In genomic region chr9:7935666-7936065, GRCh38 we compare ENCODE assay signal across 10 cellular contexts.
DNase-seq lines count a peak whose midpoint lies in the region; ATAC-seq and TF ChIP-seq lines count a peak whose summit lies in the region.
"Had no signal": no experiment of that assay in that cellular context is flagged by ENCODE, and none has a peak within 500 bp of the region (broad histone marks: within the 10 kb centered on the region; RNA-seq: fewer than 3 reads in every experiment).

No MANE protein-coding gene starts in this region.

- WGBS in spleen, 5 donors = 10 to 17% (median 16%) methylated on average over 2 of the region's 2 CpGs

- H3K27ac Mint-ChIP-seq in activated CD4-positive, alpha-beta T cell treated with anti-CD3 and anti-CD28 coated beads, Interleukin-2, amount 10 ng/mL, durations not matched to agents 7 days and 5 days = peak overlapping the region; percentile 94
- H3K27ac Mint-ChIP-seq in activated T-helper 17 cell treated with anti-CD3 and anti-CD28 coated beads, Interleukin-2, amount 50 U/mL, for 72 hours = peak overlapping the region; percentile 88

- no peak for TF ChIP-seq POLR2A in spleen (IDR thresholded peaks at IDR 0.05)
- TF ChIP-seq POLR2A in gastrocnemius medialis (IDR thresholded peaks at IDR 0.05) = no peak

- peaks cover 27% of the 10 kb centered on the region for H3K9me3 Mint-ChIP-seq in activated CD4-positive, alpha-beta T cell treated with anti-CD3 and anti-CD28 coated beads, Interleukin-2, amount 10 ng/mL, durations not matched to agents 7 days and 5 days
- peaks cover 5% of the 10 kb centered on the region for H3K9me3 Mint-ChIP-seq in activated T-helper 17 cell treated with anti-CD3 and anti-CD28 coated beads, Interleukin-2, amount 50 U/mL, for 72 hours

- H3K4me1 ChIP-seq in spleen = peaks cover 3 to 20% (median 14%) of the 10 kb centered on the region in 6 donors
- no peaks in the 10 kb centered on the region for H3K4me1 ChIP-seq in gastrocnemius medialis

- H3K4me3 ChIP-seq in spleen (peak overlapping the region in 1 of 8 donors; percentile 8), gastrocnemius medialis (no peak overlapping the region)

- H3K9me3 ChIP-seq in spleen (peaks cover 0 to 18% (median 12%) of the 10 kb centered on the region in 8 donors), gastrocnemius medialis (peaks cover 0 to 8% (median 0%) of the 10 kb centered on the region in 3 donors)

- CTCF ChIA-PET in activated CD4-positive, alpha-beta T cell treated with anti-CD3 and anti-CD28 coated beads, Interleukin-2, amount 10 ng/mL, durations not matched to agents 7 days and 5 days (lab: Charles Lee) = interaction anchor here (1.1 to 1.2 kb wide), 2 partner anchors 14 to 18 kb away, joined by 3 to 4 read pairs; no protein-coding TSS in a partner anchor

- H3K4me1 Mint-ChIP-seq in activated CD4-positive, alpha-beta T cell treated with anti-CD3 and anti-CD28 coated beads, Interleukin-2, amount 10 ng/mL, durations not matched to agents 7 days and 5 days = peaks cover 28% of the 10 kb centered on the region
- peaks cover 6% of the 10 kb centered on the region for H3K4me1 Mint-ChIP-seq in activated T-helper 17 cell treated with anti-CD3 and anti-CD28 coated beads, Interleukin-2, amount 50 U/mL, for 72 hours

- no peaks in the 10 kb centered on the region for H3K27me3 Mint-ChIP-seq in activated CD4-positive, alpha-beta T cell treated with anti-CD3 and anti-CD28 coated beads, Interleukin-2, amount 10 ng/mL, durations not matched to agents 7 days and 5 days
- H3K27me3 Mint-ChIP-seq in activated T-helper 17 cell treated with anti-CD3 and anti-CD28 coated beads, Interleukin-2, amount 50 U/mL, for 72 hours = no peaks in the 10 kb centered on the region

- intact Hi-C loops in spleen (cut with DNase I; ENCODE audit: low total_unique reads) (no loop called here), gastrocnemius medialis (cut with DNase I; ENCODE audit: low total_unique reads) (no loop called here)

- no peak for TF ChIP-seq CTCF in spleen (IDR thresholded peaks at IDR 0.05 in 8 of 11, conservative IDR thresholded peaks at IDR 0.05 in 3 of 11)
- no peak for TF ChIP-seq CTCF in GM13977 (IDR thresholded peaks at IDR 0.05; ENCODE audit: extremely low read depth, insufficient read depth, missing control alignments)
- TF ChIP-seq CTCF in gastrocnemius medialis (IDR thresholded peaks at IDR 0.05 in 4 of 5, conservative IDR thresholded peaks at IDR 0.05 in 1 of 5) = no peak

- DNase-seq in activated CD4-positive, alpha-beta T cell treated with anti-CD3 and anti-CD28 coated beads, Interleukin-2, amount 10 ng/mL, durations not matched to agents 7 days and 5 days = peak; percentile 39
- no peak for DNase-seq in activated CD4-positive, alpha-beta T cell treated with anti-CD3 and anti-CD28 coated beads, Interleukin-2, amount 50 U/mL, for 48 hours
- DNase-seq in spleen (no peak), GM13977 (ENCODE audit: low spot score) (no peak), gastrocnemius medialis (no peak), ureter (ENCODE audit: low spot score) (no peak)
- DNase-seq: ACHN, NCI-H1417 had no signal

- in situ Hi-C loops in GM13977 (cut with MboI; ENCODE audit: low pct_unique_long_range_greater_than_20kb, low sequenced_read_pairs, unreplicated experiment) = no loop called here
- in situ Hi-C loops in gastrocnemius medialis (cut with MboI; ENCODE audit: low sequenced_read_pairs in 4 of 4) = no loop called here

- H3K27me3 ChIP-seq in spleen (replicated peaks in 1 of 7) = no peaks in the 10 kb centered on the region
- no peaks in the 10 kb centered on the region for H3K27me3 ChIP-seq in gastrocnemius medialis

- H3K36me3 Mint-ChIP-seq in activated CD4-positive, alpha-beta T cell treated with anti-CD3 and anti-CD28 coated beads, Interleukin-2, amount 10 ng/mL, durations not matched to agents 7 days and 5 days (ENCODE audit: low read depth) = peaks cover 20% of the 10 kb centered on the region
- no peaks in the 10 kb centered on the region for H3K36me3 Mint-ChIP-seq in activated T-helper 17 cell treated with anti-CD3 and anti-CD28 coated beads, Interleukin-2, amount 50 U/mL, for 72 hours (ENCODE audit: low read depth)

- H3K4me3 Mint-ChIP-seq in activated CD4-positive, alpha-beta T cell treated with anti-CD3 and anti-CD28 coated beads, Interleukin-2, amount 10 ng/mL, durations not matched to agents 7 days and 5 days = peak overlapping the region; percentile 60
- H3K4me3 Mint-ChIP-seq in activated T-helper 17 cell treated with anti-CD3 and anti-CD28 coated beads, Interleukin-2, amount 50 U/mL, for 72 hours = peak overlapping the region; percentile 76

- H3K27ac ChIP-seq in spleen (peak overlapping the region; percentile 30 to 84 (median 68)), gastrocnemius medialis (no peak overlapping the region)

- H3K36me3 ChIP-seq in spleen = no peaks in the 10 kb centered on the region
- H3K36me3 ChIP-seq in gastrocnemius medialis = no peaks in the 10 kb centered on the region

- POLR2A ChIA-PET in activated CD4-positive, alpha-beta T cell treated with anti-CD3 and anti-CD28 coated beads, Interleukin-2, amount 10 ng/mL, durations not matched to agents 7 days and 5 days (lab: Charles Lee) = no interaction called here

- peak; percentile 36 for ATAC-seq in HG03060 (IDR thresholded peaks at IDR 0.05; ENCODE audit: low read depth, unreplicated experiment)
- ATAC-seq in activated T-helper 17 cell treated with anti-CD3 and anti-CD28 coated beads, Interleukin-2, amount 50 U/mL, for 72 hours (replicated peaks) = peak; percentile 87
- ATAC-seq in gastrocnemius medialis = no peak

Comparison
In these comparisons a context has a peak if more than half of its experiments do, and no peak if none do; other contexts are left out.
1. ATAC-seq: peak in HG03060 (single experiment) and activated T-helper 17 cell treated with anti-CD3 and anti-CD28 coated beads, Interleukin-2, amount 50 U/mL, for 72 hours (single experiment); none in gastrocnemius medialis (0 of 2).
2. H3K27ac ChIP-seq: peak in spleen (8 of 8); none in gastrocnemius medialis (0 of 4).